Comparison of ENCODE assay signal across 32 cellular contexts in the genomic region with DNA sequence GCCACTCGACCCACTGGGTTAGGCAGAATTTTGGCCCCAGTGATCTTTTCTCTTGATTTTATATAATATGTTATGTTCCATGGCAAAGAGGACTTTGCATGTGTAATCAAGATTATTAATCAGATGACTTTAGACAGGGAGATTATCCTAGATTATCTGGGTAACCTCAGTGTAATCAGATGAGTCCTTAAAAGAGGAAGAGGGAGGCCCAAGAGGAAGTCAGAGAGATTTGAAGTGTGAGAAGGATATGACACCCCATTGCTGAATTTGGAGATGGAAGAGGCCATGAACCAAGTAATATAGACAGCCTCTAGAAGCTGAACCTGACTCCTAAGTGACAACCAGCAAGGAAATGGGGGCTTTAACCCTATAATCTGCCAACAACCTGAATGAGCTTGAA.
"Had no signal": no experiment of that assay in that cellular context is flagged by ENCODE, and none has a peak within 500 bp of the region (broad histone marks: within the 10 kb centered on the region; RNA-seq: fewer than 3 reads in every experiment).

No MANE protein-coding gene starts in this region.

- DNase-seq: activated CD4-positive, alpha-beta memory T cell treated with anti-CD3 and anti-CD28 coated beads, Interleukin-2, amount 10 ng/mL, durations not matched to agents 7 days and 5 days; activated CD4-positive, alpha-beta T cell treated with anti-CD3 and anti-CD28 coated beads for 1 hour; activated CD4-positive, alpha-beta T cell treated with anti-CD3 and anti-CD28 coated beads for 48 hours; activated CD4-positive, CD25-positive, alpha-beta regulatory T cell; activated CD8-positive, alpha-beta memory T cell treated with anti-CD3 and anti-CD28 coated beads for 24 hours; activated CD8-positive, alpha-beta memory T cell treated with anti-CD3 and anti-CD28 coated beads, Interleukin-2, amount 10 ng/mL, durations not matched to agents 7 days and 5 days; activated CD8-positive, alpha-beta memory T cell treated with anti-CD3 and anti-CD28 coated beads, Interleukin-2, amount 50 U/mL, for 48 hours; activated effector memory CD4-positive, alpha-beta T cell treated with Interleukin-2 at 50 U/mL for 16 hours; activated naive CD4-positive, alpha-beta T cell treated with anti-CD3 and anti-CD28 coated beads, Interleukin-2, amount 10 ng/mL, durations not matched to agents 7 days and 5 days; activated naive CD8-positive, alpha-beta T cell treated with anti-CD3 and anti-CD28 coated beads, Interleukin-2, amount 50 U/mL, for 24 hours; activated T-cell treated with anti-CD3 and anti-CD28 coated beads, Interleukin-2, amount 50 U/mL, for 48 hours; anterior cingulate cortex; caudate nucleus; cerebellar nuclear complex; cortex of kidney; NCI-H1105; NCI-H1417 treated with DMSO at 0.1 percent for 48 hours; NCI-H1694; NCI-H1930; NCI-H2081 treated with DMSO at 0.1 percent for 48 hours; NCI-H226; NCI-H446 treated with DMSO at 0.1 percent for 48 hours; NCI-H524; NCI-H69; NK-92 treated with Interleukin-12 subunit alpha and Interleukin-12 subunit beta, amount 100 ng/mL, for 24 hours; OCI-M1; Right ventricle myocardium superior; SW 1271; T-helper 1 cell; T-helper 2 cell; T-helper 9 cell; WERI-Rb-1 had no signal

- H3K36me3 ChIP-seq: WERI-Rb-1 had no signal

- H3K27ac ChIP-seq: WERI-Rb-1 had no signal

- ATAC-seq: activated CD8-positive, alpha-beta memory T cell treated with anti-CD3 and anti-CD28 coated beads, Interleukin-2, amount 10 ng/mL, durations not matched to agents 7 days and 5 days; activated naive CD8-positive, alpha-beta T cell treated with anti-CD3 and anti-CD28 coated beads, Interleukin-2, amount 50 U/mL, for 24 hours had no signal
